Comparison of ENCODE assay signal across 12 cellular contexts in the genomic region with DNA sequence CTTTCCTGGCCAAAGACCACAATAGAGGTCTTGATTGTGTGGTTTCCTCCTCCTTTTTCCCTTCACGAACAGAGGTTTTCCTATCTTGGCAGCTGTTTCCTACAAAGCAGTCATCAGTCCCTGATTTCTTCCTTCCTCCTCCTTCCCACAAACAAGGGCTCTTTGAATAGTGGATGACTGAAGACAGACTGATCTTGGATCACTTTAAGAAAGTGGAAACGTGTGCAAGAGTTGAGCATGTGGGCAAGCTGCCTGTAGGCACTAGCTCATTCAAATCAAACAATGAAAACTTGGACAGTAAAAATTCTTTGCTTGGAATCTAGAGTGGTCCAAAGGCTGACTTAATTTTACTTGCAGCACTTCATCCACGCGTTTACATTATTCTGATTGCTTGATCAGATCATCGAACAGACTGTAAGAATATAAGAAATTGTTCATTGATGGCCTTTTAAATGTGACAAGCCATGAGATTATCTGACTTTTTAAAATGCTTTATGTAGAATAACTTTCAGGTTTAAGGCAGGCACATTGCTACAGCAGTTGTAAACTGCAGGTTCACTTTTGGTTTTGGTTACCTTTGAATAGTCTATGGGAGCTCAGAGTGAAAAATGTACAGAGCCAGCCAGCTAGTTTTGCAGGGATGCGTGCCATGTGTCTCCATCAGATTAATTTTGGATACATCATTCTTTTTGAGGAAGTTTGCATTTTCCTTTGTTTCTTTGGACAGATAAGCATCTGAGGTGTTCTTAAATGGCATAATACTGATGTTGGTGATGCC. TPM values are rescaled to one million over a fixed set of nuclear protein-coding genes. Genes with fewer than 3 reads are reported as not detected.
DNase-seq lines count a peak whose midpoint lies in the region; TF ChIP-seq lines count a peak whose summit lies in the region.
"Had no signal": no experiment of that assay in that cellular context is flagged by ENCODE, and none has a peak within 500 bp of the region (broad histone marks: within the 10 kb centered on the region; RNA-seq: fewer than 3 reads in every experiment).

No MANE protein-coding gene starts in this region.

- H3K4me1 ChIP-seq in iPS-20b (ENCODE audit: insufficient read depth, low read length), result peaks cover 38% of the 10 kb centered on the region
- H3K4me1 ChIP-seq in thyroid gland, result peaks cover 20 to 40% of the 10 kb centered on the region in 2 donors

- H3K4me1 Mint-ChIP-seq in progenitor cell of endocrine pancreas (ENCODE audit: low read depth), result peaks cover 37% of the 10 kb centered on the region

- no peak for TF ChIP-seq CTCF in cardiac fibroblast (IDR thresholded peaks at IDR 0.05; ENCODE audit: low read depth, low read length)
- no peak for TF ChIP-seq CTCF in thyroid gland (IDR thresholded peaks at IDR 0.05)
- TF ChIP-seq CTCF in progenitor cell of endocrine pancreas (IDR thresholded peaks at IDR 0.05; ENCODE audit: unreplicated experiment), result no peak

- H3K27ac Mint-ChIP-seq in progenitor cell of endocrine pancreas, result no peak overlapping the region

- no peaks in the 10 kb centered on the region for H3K27me3 Mint-ChIP-seq in progenitor cell of endocrine pancreas

- H3K9me3 ChIP-seq in iPS-20b (ENCODE audit: insufficient read depth, low read depth, low read length), result no peaks in the 10 kb centered on the region
- no peaks in the 10 kb centered on the region for H3K9me3 ChIP-seq in thyroid gland
- H3K9me3 ChIP-seq: ascending aorta, esophagus squamous epithelium had no signal

- peaks cover 3% of the 10 kb centered on the region for H3K9me3 Mint-ChIP-seq in progenitor cell of endocrine pancreas (ENCODE audit: low read depth)

- intact Hi-C loops in thyroid gland (cut with DNase I), result no loop called here

- DNase-seq in HT1080 (ENCODE audit: low read depth), result peak; percentile 57
- DNase-seq in cardiac fibroblast (ENCODE audit: low read depth in 2 of 2), result peak; percentile 66 to 88
- peak; percentile 56 to 70 for DNase-seq in thyroid gland
- no peak for DNase-seq in nucleus accumbens (lab: John Stamatoyannopoulos, UW)
- no peak for DNase-seq in progenitor cell of endocrine pancreas (ENCODE audit: low spot score, unreplicated experiment)
- no peak for DNase-seq in NCI-H2171 treated with DMSO at 0.1 percent for 48 hours (lab: John Stamatoyannopoulos, UW)
- DNase-seq: DMS53, esophagus squamous epithelium, NCI-H2081 treated with DMSO at 0.1 percent for 48 hours, PC-3 had no signal

- H3K36me3 ChIP-seq in iPS-20b (ENCODE audit: insufficient read depth, low read depth, low read length), result peaks cover 15% of the 10 kb centered on the region; the same call in 1 of the 2 replicates
- H3K36me3 ChIP-seq in thyroid gland, result no peaks in the 10 kb centered on the region
- H3K36me3 ChIP-seq: ascending aorta, esophagus squamous epithelium had no signal

- 20 to 23% methylated on average over 6 of the region's 6 CpGs for WGBS in thyroid gland, 2 donors

- H3K9ac ChIP-seq in iPS-20b (ENCODE audit: low read depth, low read length), result peak overlapping the region; percentile 26; the same call in 1 of the 2 replicates

- H3K27me3 ChIP-seq in iPS-20b (ENCODE audit: insufficient read depth, low read length), result no peaks in the 10 kb centered on the region
- H3K27me3 ChIP-seq in thyroid gland, result no peaks in the 10 kb centered on the region
- H3K27me3 ChIP-seq: ascending aorta, esophagus squamous epithelium had no signal

- no peak overlapping the region for H3K4me3 Mint-ChIP-seq in progenitor cell of endocrine pancreas (ENCODE audit: low read depth)

- H3K27ac ChIP-seq in iPS-20b (ENCODE audit: low read length) (no peak overlapping the region), thyroid gland (peak overlapping the region in 2 of 3 donors; percentile 12 to 25)
- H3K27ac ChIP-seq: esophagus squamous epithelium had no signal

- H3K4me3 ChIP-seq in cardiac fibroblast (replicated peaks in 1 of 2; ENCODE audit: low read depth in 2 of 2, low read length in 2 of 2) (no peak overlapping the region), iPS-20b (ENCODE audit: low read length) (no peak overlapping the region), thyroid gland (replicated peaks in 1 of 3) (no peak overlapping the region)

- peaks cover 4% of the 10 kb centered on the region for H3K36me3 Mint-ChIP-seq in progenitor cell of endocrine pancreas (ENCODE audit: insufficient read depth)

- TF ChIP-seq POLR2A in thyroid gland (IDR thresholded peaks at IDR 0.05), result no peak

RNA-seq across cellular contexts. Expression of a gene that starts 34.4 kb away (rescaled TPM):
- 21.6 and 27.2 TPM in 2 replicates for total RNA-seq in HT1080 (2014; rRNA removed; shearing (Covaris generic))
- 24.7 and 33.4 TPM in 2 replicates for polyA plus RNA-seq in HT1080 (2015; cell fraction: cytosol; rRNA removed)
- 34.7 and 39.7 TPM in 2 replicates for polyA plus RNA-seq in HT1080 (2015; cell fraction: nucleus; rRNA removed)
- total RNA-seq in thyroid gland (100 to 1,000 TPM; 110 to 180 (median 154) TPM), progenitor cell of endocrine pancreas (70.8 and 75.1 TPM in 2 replicates)

Comparison
In these comparisons a context has a peak if more than half of its experiments do, and no peak if none do; other contexts are left out.
1. DNase-seq: peak in HT1080 (single experiment), cardiac fibroblast (2 of 2) and thyroid gland (2 of 2); none in nucleus accumbens (0 of 56), progenitor cell of endocrine pancreas (single experiment) and NCI-H2171 treated with DMSO at 0.1 percent for 48 hours (single experiment).